9 cellular contexts compared by ENCODE assay signal in genomic region chr20:20744170-20744725, GRCh38. TPM values are rescaled to one million over a fixed set of nuclear protein-coding genes. Genes with fewer than 3 reads are reported as not detected.
A peak's percentile ranks its signal among the peaks of the same experiment; 100 is the strongest.
DNase-seq lines count a peak whose midpoint lies in the region; ATAC-seq and TF ChIP-seq lines count a peak whose summit lies in the region.
"Had no signal": no experiment of that assay in that cellular context is flagged by ENCODE, and none has a peak within 500 bp of the region (broad histone marks: within the 10 kb centered on the region; RNA-seq: fewer than 3 reads in every experiment).

No MANE protein-coding gene starts in this region.

- H4K5ac ChIP-seq in mesendoderm (ENCODE audit: low read length) = peak overlapping the region; percentile 59

- H4K8ac ChIP-seq in mesendoderm (ENCODE audit: low read depth, low read length) = no peak overlapping the region

- BruUV-seq in mammary epithelial cell (replicated peaks; lab: Mats Ljungman, UMichigan) = no TSS peak

- peak; percentile 40 for DNase-seq in DMS79 treated with DMSO at 0.1 percent for 48 hours (lab: John Stamatoyannopoulos, UW)
- DNase-seq in DMS79 (lab: John Stamatoyannopoulos, UW) = no peak
- DNase-seq in mammary epithelial cell = no peak
- no peak for DNase-seq in mesendoderm
- no peak for DNase-seq in tibial nerve (ENCODE audit: low spot score in 2 of 2)
- DNase-seq in AG20443 (ENCODE audit: low spot score) = no peak
- no peak for DNase-seq in HCEC 1CT
- DNase-seq: immature natural killer cell had no signal

- H3K4me1 ChIP-seq in mammary epithelial cell (ENCODE audit: insufficient read depth, low read length) (no peaks in the 10 kb centered on the region), mesendoderm (ENCODE audit: control insufficient read depth, low read depth, low read length) (peaks cover 6% of the 10 kb centered on the region), tibial nerve (peaks cover 0 to 27% (median 12%) of the 10 kb centered on the region in 4 donors)

- no peaks in the 10 kb centered on the region for H3K79me1 ChIP-seq in mesendoderm (ENCODE audit: low read length)

- peak overlapping the region; percentile 16 for H3K18ac ChIP-seq in mesendoderm (ENCODE audit: low read length)

- no peak overlapping the region for H2BK15ac ChIP-seq in mesendoderm (replicated peaks; ENCODE audit: low read depth)

- no peak for TF ChIP-seq EP300 in tibial nerve (IDR thresholded peaks at IDR 0.05)

- H3K4me2 ChIP-seq in mammary epithelial cell (ENCODE audit: insufficient read depth, low read depth, low read length) = no peak overlapping the region
- H3K4me2 ChIP-seq in mesendoderm (ENCODE audit: low read length) = no peak overlapping the region

- no peaks in the 10 kb centered on the region for H4K20me1 ChIP-seq in mammary epithelial cell (ENCODE audit: insufficient read depth, low read length)

- no peak overlapping the region for H2BK5ac ChIP-seq in mesendoderm (ENCODE audit: low read length)

- H3K36me3 ChIP-seq in mammary epithelial cell (ENCODE audit: insufficient read depth, low read length) (no peaks in the 10 kb centered on the region), mesendoderm (ENCODE audit: control insufficient read depth, insufficient read depth, low read length) (no peaks in the 10 kb centered on the region), tibial nerve (no peaks in the 10 kb centered on the region)

- CTCF ChIA-PET in mammary epithelial cell (lab: Charles Lee; ENCODE audit: low non-redundant PET) = interaction anchor here (0.7 kb wide), 1 partner anchor 812 kb away, joined by 4 read pairs; no protein-coding TSS in a partner anchor

- TF ChIP-seq CTCF in mammary epithelial cell (conservative IDR thresholded peaks at IDR 0.05 in 1 of 2, IDR thresholded peaks at IDR 0.05 in 1 of 2; ENCODE audit: extremely low read depth in 1 of 2, insufficient read depth in 1 of 2, low read depth in 1 of 2, low read length in 2 of 2) = no peak
- no peak for TF ChIP-seq CTCF in tibial nerve (IDR thresholded peaks at IDR 0.05)

- dilution Hi-C loops in mammary epithelial cell (cut with HindIII; ENCODE audit: low sequenced_read_pairs) = no loop called here

- peak overlapping the region; percentile 77 for H3K56ac ChIP-seq in mesendoderm (ENCODE audit: low read length)

- in situ Hi-C loops in mammary epithelial cell (cut with MboI; ENCODE audit: low sequenced_read_pairs in 2 of 2) = no loop called here

- H3K4ac ChIP-seq in mesendoderm (ENCODE audit: low read depth, low read length) = peak overlapping the region; percentile 22

- H3K9me3 ChIP-seq in mammary epithelial cell (replicated peaks; ENCODE audit: insufficient read depth, low read length) = no peaks in the 10 kb centered on the region
- H3K9me3 ChIP-seq in tibial nerve = no peaks in the 10 kb centered on the region

- H3K4me3 ChIP-seq in mammary epithelial cell (replicated peaks in 1 of 3; ENCODE audit: insufficient read depth in 1 of 3, low read depth in 2 of 3, low read length in 3 of 3) (no peak overlapping the region), mesendoderm (ENCODE audit: low read length) (no peak overlapping the region), tibial nerve (no peak overlapping the region)

- H3K9ac ChIP-seq in mammary epithelial cell (ENCODE audit: insufficient read depth, low read length) (no peak overlapping the region), mesendoderm (ENCODE audit: low read length) (peak overlapping the region; percentile 33)

- no peak overlapping the region for H3K27ac ChIP-seq in mammary epithelial cell (ENCODE audit: insufficient read depth, low read depth, low read length)
- H3K27ac ChIP-seq in mesendoderm (ENCODE audit: low read depth, low read length) = peak overlapping the region; percentile 28
- peak overlapping the region; percentile 6 to 79 (median 68) for H3K27ac ChIP-seq in tibial nerve

- no peak for TF ChIP-seq POLR2A in tibial nerve (IDR thresholded peaks at IDR 0.05)

- no peaks in the 10 kb centered on the region for H3K79me2 ChIP-seq in mammary epithelial cell (ENCODE audit: insufficient read depth, low read length)
- no peaks in the 10 kb centered on the region for H3K79me2 ChIP-seq in mesendoderm (ENCODE audit: control insufficient read depth, insufficient read depth, low read length)

- ATAC-seq in SK-N-SH treated with all-trans-retinoic acid at 6 μM for 48 hours = no peak

- H2BK120ac ChIP-seq in mesendoderm (ENCODE audit: low read depth, low read length) = no peak overlapping the region

- H2AFZ ChIP-seq in mammary epithelial cell (ENCODE audit: low read depth, low read length) = peak overlapping the region; percentile 12

- no peak overlapping the region for H3K23ac ChIP-seq in mesendoderm (ENCODE audit: low read length)

- intact Hi-C loops in mammary epithelial cell (cut with micrococcal nuclease) = no loop called here

- H3K27me3 ChIP-seq in mammary epithelial cell (ENCODE audit: insufficient read depth, low read length) = no peaks in the 10 kb centered on the region
- no peaks in the 10 kb centered on the region for H3K27me3 ChIP-seq in mesendoderm (ENCODE audit: insufficient read depth, low read length, poor library complexity)
- H3K27me3 ChIP-seq in tibial nerve = no peaks in the 10 kb centered on the region

- WGBS in mammary epithelial cell (ENCODE audit: low coverage, missing lambda C conversion rate) = 51% methylated on average over 5 of the region's 5 CpGs
- no CpG with 5 or more reads among the region's 5 CpGs for WGBS in mesendoderm (ENCODE audit: extremely low coverage, insufficient coverage, low lambda C conversion rate)
- WGBS in tibial nerve, 2 donors = 49 to 57% methylated on average over 5 of the region's 5 CpGs

- no peak overlapping the region for H2AK5ac ChIP-seq in mesendoderm (ENCODE audit: low read length)

TF ChIP-seq in SK-N-SH treated with all-trans-retinoic acid at 6 μM for 48 hours, 23 proteins besides CTCF, POLR2A, EP300 and RAD21 (continues in another document):
- TF ChIP-seq CSDC2 (CRISPR knock-in tag; IDR thresholded peaks at IDR 0.05) (no peak), ISL1 (CRISPR knock-in tag; IDR thresholded peaks at IDR 0.05) (no peak), TCF4 (CRISPR knock-in tag; IDR thresholded peaks at IDR 0.05; ENCODE audit: borderline replicate concordance) (no peak), ZFP3 (CRISPR knock-in tag; IDR thresholded peaks at IDR 0.05) (no peak), PATZ1 (CRISPR knock-in tag; IDR thresholded peaks at IDR 0.05; ENCODE audit: borderline replicate concordance) (no peak), ZC3H10 (CRISPR knock-in tag; IDR thresholded peaks at IDR 0.05) (no peak), ZFP30 (CRISPR knock-in tag; IDR thresholded peaks at IDR 0.05) (no peak), OSR1 (CRISPR knock-in tag; IDR thresholded peaks at IDR 0.05) (no peak), PPARA (CRISPR knock-in tag; IDR thresholded peaks at IDR 0.05; ENCODE audit: borderline replicate concordance) (no peak), ZNF565 (CRISPR knock-in tag; conservative IDR thresholded peaks at IDR 0.05; ENCODE audit: low read depth) (no peak), ZNF8 (CRISPR knock-in tag; IDR thresholded peaks at IDR 0.05) (no peak), BACH2 (CRISPR knock-in tag; IDR thresholded peaks at IDR 0.05; ENCODE audit: borderline replicate concordance) (no peak)
- TF ChIP-seq, protein P1, sequence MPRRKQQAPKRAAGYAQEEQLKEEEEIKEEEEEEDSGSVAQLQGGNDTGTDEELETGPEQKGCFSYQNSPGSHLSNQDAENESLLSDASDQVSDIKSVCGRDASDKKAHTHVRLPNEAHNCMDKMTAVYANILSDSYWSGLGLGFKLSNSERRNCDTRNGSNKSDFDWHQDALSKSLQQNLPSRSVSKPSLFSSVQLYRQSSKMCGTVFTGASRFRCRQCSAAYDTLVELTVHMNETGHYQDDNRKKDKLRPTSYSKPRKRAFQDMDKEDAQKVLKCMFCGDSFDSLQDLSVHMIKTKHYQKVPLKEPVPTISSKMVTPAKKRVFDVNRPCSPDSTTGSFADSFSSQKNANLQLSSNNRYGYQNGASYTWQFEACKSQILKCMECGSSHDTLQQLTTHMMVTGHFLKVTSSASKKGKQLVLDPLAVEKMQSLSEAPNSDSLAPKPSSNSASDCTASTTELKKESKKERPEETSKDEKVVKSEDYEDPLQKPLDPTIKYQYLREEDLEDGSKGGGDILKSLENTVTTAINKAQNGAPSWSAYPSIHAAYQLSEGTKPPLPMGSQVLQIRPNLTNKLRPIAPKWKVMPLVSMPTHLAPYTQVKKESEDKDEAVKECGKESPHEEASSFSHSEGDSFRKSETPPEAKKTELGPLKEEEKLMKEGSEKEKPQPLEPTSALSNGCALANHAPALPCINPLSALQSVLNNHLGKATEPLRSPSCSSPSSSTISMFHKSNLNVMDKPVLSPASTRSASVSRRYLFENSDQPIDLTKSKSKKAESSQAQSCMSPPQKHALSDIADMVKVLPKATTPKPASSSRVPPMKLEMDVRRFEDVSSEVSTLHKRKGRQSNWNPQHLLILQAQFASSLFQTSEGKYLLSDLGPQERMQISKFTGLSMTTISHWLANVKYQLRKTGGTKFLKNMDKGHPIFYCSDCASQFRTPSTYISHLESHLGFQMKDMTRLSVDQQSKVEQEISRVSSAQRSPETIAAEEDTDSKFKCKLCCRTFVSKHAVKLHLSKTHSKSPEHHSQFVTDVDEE (CRISPR knock-in tag; IDR thresholded peaks at IDR 0.05) = no peak

RNA-seq across cellular contexts. Expression of gene RALGAPA2, which starts 31.8 kb away (rescaled TPM):
- 10 to 100 TPM in 1 of 2 donors, 1 to 10 TPM in 1; 9.5 to 12.5 TPM for total RNA-seq in mammary epithelial cell
- 2.9 TPM for polyA plus RNA-seq in mammary epithelial cell
- polyA minus RNA-seq in mammary epithelial cell = 13.4 TPM
- polyA plus RNA-seq in mesendoderm (2013, experiment 1 of 2) = 10.8 TPM
- polyA plus RNA-seq in mesendoderm (2013, experiment 2 of 2) = 10.5 TPM
- 10 to 100 TPM; 20.5 to 42.9 (median 29.6) TPM for total RNA-seq in tibial nerve
